Comparison of ENCODE assay signal across 1 cellular context in the genomic region with DNA sequence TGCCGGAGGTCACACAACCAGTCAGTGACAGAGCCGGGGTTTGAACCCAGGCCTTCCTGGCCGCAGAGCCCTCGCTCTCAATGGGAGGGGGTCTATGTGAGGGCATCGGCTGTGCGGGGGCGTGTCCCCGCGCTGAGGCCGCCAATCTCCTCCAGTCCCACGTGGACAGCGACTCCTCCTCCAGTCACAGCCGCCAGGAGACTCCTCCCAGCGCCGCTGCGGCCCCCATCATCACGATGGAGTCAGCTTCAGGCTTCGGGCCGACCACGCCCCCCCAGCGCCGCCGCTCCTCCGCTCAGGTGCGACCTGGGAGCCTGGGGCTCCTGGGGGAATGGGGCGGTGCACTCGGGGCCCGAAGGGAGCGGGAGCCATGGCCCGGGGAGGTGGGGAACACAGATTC.
A peak's percentile ranks its signal among the peaks of the same experiment; 100 is the strongest.
TF ChIP-seq lines count a peak whose summit lies in the region.

No MANE protein-coding gene starts in this region.

TF ChIP-seq in HepG2, 621 proteins besides CTCF, POLR2A, EP300 and RAD21 (continues in another document):
- no peak for TF ChIP-seq ZNF644 (CRISPR knock-in tag; IDR thresholded peaks at IDR 0.05; ENCODE audit: low read depth)
- TF ChIP-seq RNF2 (conservative IDR thresholded peaks at IDR 0.05; ENCODE audit: low read depth): no peak
- TF ChIP-seq RARA (CRISPR knock-in tag; IDR thresholded peaks at IDR 0.05): no peak
- TF ChIP-seq, protein P1, sequence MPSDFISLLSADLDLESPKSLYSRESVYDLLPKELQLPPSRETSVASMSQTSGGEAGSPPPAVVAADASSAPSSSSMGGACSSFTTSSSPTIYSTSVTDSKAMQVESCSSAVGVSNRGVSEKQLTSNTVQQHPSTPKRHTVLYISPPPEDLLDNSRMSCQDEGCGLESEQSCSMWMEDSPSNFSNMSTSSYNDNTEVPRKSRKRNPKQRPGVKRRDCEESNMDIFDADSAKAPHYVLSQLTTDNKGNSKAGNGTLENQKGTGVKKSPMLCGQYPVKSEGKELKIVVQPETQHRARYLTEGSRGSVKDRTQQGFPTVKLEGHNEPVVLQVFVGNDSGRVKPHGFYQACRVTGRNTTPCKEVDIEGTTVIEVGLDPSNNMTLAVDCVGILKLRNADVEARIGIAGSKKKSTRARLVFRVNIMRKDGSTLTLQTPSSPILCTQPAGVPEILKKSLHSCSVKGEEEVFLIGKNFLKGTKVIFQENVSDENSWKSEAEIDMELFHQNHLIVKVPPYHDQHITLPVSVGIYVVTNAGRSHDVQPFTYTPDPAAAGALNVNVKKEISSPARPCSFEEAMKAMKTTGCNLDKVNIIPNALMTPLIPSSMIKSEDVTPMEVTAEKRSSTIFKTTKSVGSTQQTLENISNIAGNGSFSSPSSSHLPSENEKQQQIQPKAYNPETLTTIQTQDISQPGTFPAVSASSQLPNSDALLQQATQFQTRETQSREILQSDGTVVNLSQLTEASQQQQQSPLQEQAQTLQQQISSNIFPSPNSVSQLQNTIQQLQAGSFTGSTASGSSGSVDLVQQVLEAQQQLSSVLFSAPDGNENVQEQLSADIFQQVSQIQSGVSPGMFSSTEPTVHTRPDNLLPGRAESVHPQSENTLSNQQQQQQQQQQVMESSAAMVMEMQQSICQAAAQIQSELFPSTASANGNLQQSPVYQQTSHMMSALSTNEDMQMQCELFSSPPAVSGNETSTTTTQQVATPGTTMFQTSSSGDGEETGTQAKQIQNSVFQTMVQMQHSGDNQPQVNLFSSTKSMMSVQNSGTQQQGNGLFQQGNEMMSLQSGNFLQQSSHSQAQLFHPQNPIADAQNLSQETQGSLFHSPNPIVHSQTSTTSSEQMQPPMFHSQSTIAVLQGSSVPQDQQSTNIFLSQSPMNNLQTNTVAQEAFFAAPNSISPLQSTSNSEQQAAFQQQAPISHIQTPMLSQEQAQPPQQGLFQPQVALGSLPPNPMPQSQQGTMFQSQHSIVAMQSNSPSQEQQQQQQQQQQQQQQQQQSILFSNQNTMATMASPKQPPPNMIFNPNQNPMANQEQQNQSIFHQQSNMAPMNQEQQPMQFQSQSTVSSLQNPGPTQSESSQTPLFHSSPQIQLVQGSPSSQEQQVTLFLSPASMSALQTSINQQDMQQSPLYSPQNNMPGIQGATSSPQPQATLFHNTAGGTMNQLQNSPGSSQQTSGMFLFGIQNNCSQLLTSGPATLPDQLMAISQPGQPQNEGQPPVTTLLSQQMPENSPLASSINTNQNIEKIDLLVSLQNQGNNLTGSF (CRISPR knock-in tag; IDR thresholded peaks at IDR 0.05): no peak
- no peak for TF ChIP-seq ADNP (CRISPR knock-in tag; IDR thresholded peaks at IDR 0.05)
- TF ChIP-seq USF2 (IDR thresholded peaks at IDR 0.05; ENCODE audit: low read depth, low read length): no peak
- no peak; the same call in 1 of the 2 replicates for TF ChIP-seq USF2 (CRISPR knock-in tag; IDR thresholded peaks at IDR 0.05; ENCODE audit: borderline replicate concordance)
- TF ChIP-seq, protein P2, sequence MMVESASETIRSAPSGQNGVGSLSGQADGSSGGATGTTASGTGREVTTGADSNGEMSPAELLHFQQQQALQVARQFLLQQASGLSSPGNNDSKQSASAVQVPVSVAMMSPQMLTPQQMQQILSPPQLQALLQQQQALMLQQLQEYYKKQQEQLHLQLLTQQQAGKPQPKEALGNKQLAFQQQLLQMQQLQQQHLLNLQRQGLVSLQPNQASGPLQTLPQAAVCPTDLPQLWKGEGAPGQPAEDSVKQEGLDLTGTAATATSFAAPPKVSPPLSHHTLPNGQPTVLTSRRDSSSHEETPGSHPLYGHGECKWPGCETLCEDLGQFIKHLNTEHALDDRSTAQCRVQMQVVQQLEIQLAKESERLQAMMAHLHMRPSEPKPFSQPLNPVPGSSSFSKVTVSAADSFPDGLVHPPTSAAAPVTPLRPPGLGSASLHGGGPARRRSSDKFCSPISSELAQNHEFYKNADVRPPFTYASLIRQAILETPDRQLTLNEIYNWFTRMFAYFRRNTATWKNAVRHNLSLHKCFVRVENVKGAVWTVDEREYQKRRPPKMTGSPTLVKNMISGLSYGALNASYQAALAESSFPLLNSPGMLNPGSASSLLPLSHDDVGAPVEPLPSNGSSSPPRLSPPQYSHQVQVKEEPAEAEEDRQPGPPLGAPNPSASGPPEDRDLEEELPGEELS (CRISPR knock-in tag; IDR thresholded peaks at IDR 0.05): no peak
- TF ChIP-seq ATF3 (CRISPR knock-in tag; IDR thresholded peaks at IDR 0.05): no peak
- TF ChIP-seq FOXP1 (IDR thresholded peaks at IDR 0.05): no peak
- no peak for TF ChIP-seq FOXP1 (CRISPR knock-in tag; IDR thresholded peaks at IDR 0.05)
- no peak for TF ChIP-seq FOXO1 (CRISPR knock-in tag; IDR thresholded peaks at IDR 0.05)
- peak; percentile 35; the same call in 1 of the 2 replicates for TF ChIP-seq GABPB1 (CRISPR knock-in tag; IDR thresholded peaks at IDR 0.05)
- TF ChIP-seq, protein P3, sequence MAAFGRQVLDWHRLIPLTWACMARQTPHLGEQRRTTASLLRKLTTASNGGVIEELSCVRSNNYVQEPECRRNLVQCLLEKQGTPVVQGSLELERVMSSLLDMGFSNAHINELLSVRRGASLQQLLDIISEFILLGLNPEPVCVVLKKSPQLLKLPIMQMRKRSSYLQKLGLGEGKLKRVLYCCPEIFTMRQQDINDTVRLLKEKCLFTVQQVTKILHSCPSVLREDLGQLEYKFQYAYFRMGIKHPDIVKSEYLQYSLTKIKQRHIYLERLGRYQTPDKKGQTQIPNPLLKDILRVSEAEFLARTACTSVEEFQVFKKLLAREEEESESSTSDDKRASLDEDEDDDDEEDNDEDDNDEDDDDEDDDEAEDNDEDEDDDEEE (CRISPR knock-in tag; IDR thresholded peaks at IDR 0.05): no peak
- no peak for TF ChIP-seq MIXL1 (CRISPR knock-in tag; IDR thresholded peaks at IDR 0.05)
- no peak for TF ChIP-seq ZFY (CRISPR knock-in tag; IDR thresholded peaks at IDR 0.05)
- no peak for TF ChIP-seq ZNF484 (CRISPR knock-in tag; IDR thresholded peaks at IDR 0.05; ENCODE audit: borderline replicate concordance, low read depth)
- no peak for TF ChIP-seq ZSCAN29 (CRISPR knock-in tag; conservative IDR thresholded peaks at IDR 0.05)
- peak; percentile 34 for TF ChIP-seq XRCC5 (optimal IDR thresholded peaks at IDR 0.05; ENCODE audit: low read length)
- TF ChIP-seq RXRA (CRISPR knock-in tag; IDR thresholded peaks at IDR 0.05): 0 out of 2 replicates have a peak, but pooled peaks have one; percentile 15
- no peak for TF ChIP-seq IRF9 (CRISPR knock-in tag; IDR thresholded peaks at IDR 0.05; ENCODE audit: borderline replicate concordance)
- TF ChIP-seq, protein P4, sequence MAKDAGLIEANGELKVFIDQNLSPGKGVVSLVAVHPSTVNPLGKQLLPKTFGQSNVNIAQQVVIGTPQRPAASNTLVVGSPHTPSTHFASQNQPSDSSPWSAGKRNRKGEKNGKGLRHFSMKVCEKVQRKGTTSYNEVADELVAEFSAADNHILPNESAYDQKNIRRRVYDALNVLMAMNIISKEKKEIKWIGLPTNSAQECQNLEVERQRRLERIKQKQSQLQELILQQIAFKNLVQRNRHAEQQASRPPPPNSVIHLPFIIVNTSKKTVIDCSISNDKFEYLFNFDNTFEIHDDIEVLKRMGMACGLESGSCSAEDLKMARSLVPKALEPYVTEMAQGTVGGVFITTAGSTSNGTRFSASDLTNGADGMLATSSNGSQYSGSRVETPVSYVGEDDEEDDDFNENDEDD (CRISPR knock-in tag; IDR thresholded peaks at IDR 0.05; ENCODE audit: borderline replicate concordance): peak; percentile 20; the same call in 1 of the 2 replicates
- no peak for TF ChIP-seq PRDM15 (CRISPR knock-in tag; IDR thresholded peaks at IDR 0.05)
- no peak for TF ChIP-seq IRF2 (CRISPR knock-in tag; IDR thresholded peaks at IDR 0.05)
- TF ChIP-seq NCOA2 (CRISPR knock-in tag; IDR thresholded peaks at IDR 0.05): no peak
- TF ChIP-seq HNF4G (IDR thresholded peaks at IDR 0.05; ENCODE audit: borderline replicate concordance, low read depth, low read length): no peak
- TF ChIP-seq HNF4G (CRISPR knock-in tag; IDR thresholded peaks at IDR 0.05; ENCODE audit: borderline replicate concordance, low read depth): no peak
- no peak for TF ChIP-seq SIN3A (IDR thresholded peaks at IDR 0.05; ENCODE audit: borderline replicate concordance, low read depth, low read length)
- no peak for TF ChIP-seq PRMT3 (CRISPR knock-in tag; IDR thresholded peaks at IDR 0.05; ENCODE audit: borderline replicate concordance, low read depth)
- no peak for TF ChIP-seq ZFP37 (CRISPR knock-in tag; IDR thresholded peaks at IDR 0.05; ENCODE audit: borderline replicate concordance)
- TF ChIP-seq MED8 (CRISPR knock-in tag; IDR thresholded peaks at IDR 0.05; ENCODE audit: insufficient replicate concordance): no peak
- TF ChIP-seq ZNF256 (CRISPR knock-in tag; conservative IDR thresholded peaks at IDR 0.05): no peak
- TF ChIP-seq HNRNPL (IDR thresholded peaks at IDR 0.05; ENCODE audit: low read depth, low read length): no peak
- no peak for TF ChIP-seq ZFP91 (CRISPR knock-in tag; IDR thresholded peaks at IDR 0.05; ENCODE audit: borderline replicate concordance)
- TF ChIP-seq ZNF850 (CRISPR knock-in tag; conservative IDR thresholded peaks at IDR 0.05): no peak
- no peak for TF ChIP-seq IRX3 (CRISPR knock-in tag; IDR thresholded peaks at IDR 0.05; ENCODE audit: borderline replicate concordance, low read depth)
- no peak for TF ChIP-seq NRL (CRISPR knock-in tag; IDR thresholded peaks at IDR 0.05; ENCODE audit: borderline replicate concordance)
- no peak for TF ChIP-seq RBAK (CRISPR knock-in tag; IDR thresholded peaks at IDR 0.05)
- TF ChIP-seq, protein P5, sequence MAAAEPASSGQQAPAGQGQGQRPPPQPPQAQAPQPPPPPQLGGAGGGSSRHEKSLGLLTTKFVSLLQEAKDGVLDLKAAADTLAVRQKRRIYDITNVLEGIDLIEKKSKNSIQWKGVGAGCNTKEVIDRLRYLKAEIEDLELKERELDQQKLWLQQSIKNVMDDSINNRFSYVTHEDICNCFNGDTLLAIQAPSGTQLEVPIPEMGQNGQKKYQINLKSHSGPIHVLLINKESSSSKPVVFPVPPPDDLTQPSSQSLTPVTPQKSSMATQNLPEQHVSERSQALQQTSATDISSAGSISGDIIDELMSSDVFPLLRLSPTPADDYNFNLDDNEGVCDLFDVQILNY (CRISPR knock-in tag; conservative IDR thresholded peaks at IDR 0.05): no peak
